23 cellular contexts compared by ENCODE assay signal in genomic region chr2:70019096-70019495, GRCh38.
"Had no signal": no experiment of that assay in that cellular context is flagged by ENCODE, and none has a peak within 500 bp of the region (broad histone marks: within the 10 kb centered on the region; RNA-seq: fewer than 3 reads in every experiment).

No MANE protein-coding gene starts in this region.

- DNase-seq: activated CD4-positive, alpha-beta T cell treated with anti-CD3 and anti-CD28 coated beads for 48 hours; activated CD4-positive, CD25-positive, alpha-beta regulatory T cell; activated CD8-positive, alpha-beta T cell treated with anti-CD3 and anti-CD28 coated beads, Interleukin-2, amount 10 ng/mL, durations not matched to agents 7 days and 5 days; activated gamma-delta T cell treated with Interleukin-2 at 50 U/mL for 16 hours; activated naive CD8-positive, alpha-beta T cell treated with anti-CD3 and anti-CD28 coated beads for 36 hours; activated T-cell treated with anti-CD3 and anti-CD28 coated beads, Interleukin-2, amount 50 U/mL, for 4 hours; amniotic stem cell; dorsolateral prefrontal cortex; endodermal cell; foreskin keratinocyte; left cardiac atrium; nephron progenitor cell; occipital lobe; posterior cingulate gyrus; stimulated activated naive CD8-positive, alpha-beta T cell treated with anti-CD3 and anti-CD28 coated beads, Interleukin-15, Interleukin-2, amounts not matched to agents 100 U/mL and 50 U/mL, for 24 hours; substantia nigra; tibial artery; uterus had no signal

- FAIRE-seq: islet of Langerhans had no signal

- H3K4me1 ChIP-seq: foreskin keratinocyte, tibial artery, uterus had no signal

- H3K9me3 ChIP-seq: tibial artery, uterus had no signal

- H3K27me3 Mint-ChIP-seq: activated naive CD8-positive, alpha-beta T cell treated with anti-CD3 and anti-CD28 coated beads for 36 hours had no signal

- H3K27ac ChIP-seq: cardiac muscle cell, dorsolateral prefrontal cortex, epithelial cell of prostate, foreskin keratinocyte, hepatocyte, tibial artery, uterus had no signal

- H3K9me3 Mint-ChIP-seq: activated T-cell treated with anti-CD3 and anti-CD28 coated beads, Interleukin-2, amount 50 U/mL, for 4 hours had no signal

- ATAC-seq: activated CD8-positive, alpha-beta T cell treated with anti-CD3 and anti-CD28 coated beads, Interleukin-2, amount 10 ng/mL, durations not matched to agents 7 days and 5 days; activated T-cell treated with anti-CD3 and anti-CD28 coated beads, Interleukin-2, amount 50 U/mL, for 4 hours; foreskin keratinocyte; left cardiac atrium; stimulated activated naive CD8-positive, alpha-beta T cell treated with anti-CD3 and anti-CD28 coated beads, Interleukin-15, Interleukin-2, amounts not matched to agents 100 U/mL and 50 U/mL, for 24 hours had no signal

- H3K27ac Mint-ChIP-seq: activated CD8-positive, alpha-beta T cell treated with anti-CD3 and anti-CD28 coated beads, Interleukin-2, amount 10 ng/mL, durations not matched to agents 7 days and 5 days; activated naive CD8-positive, alpha-beta T cell treated with anti-CD3 and anti-CD28 coated beads for 36 hours; endodermal cell; nephron progenitor cell had no signal

- H3K4me3 ChIP-seq: cardiac muscle cell, dorsolateral prefrontal cortex, hepatocyte, lung, tibial artery, uterus had no signal

- H3K27me3 ChIP-seq: cardiac muscle cell, dorsolateral prefrontal cortex, foreskin keratinocyte, hepatocyte, tibial artery, uterus had no signal

- H3K36me3 ChIP-seq: cardiac muscle cell, uterus had no signal

- H3K4me3 Mint-ChIP-seq: activated CD8-positive, alpha-beta T cell treated with anti-CD3 and anti-CD28 coated beads, Interleukin-2, amount 10 ng/mL, durations not matched to agents 7 days and 5 days; activated naive CD8-positive, alpha-beta T cell treated with anti-CD3 and anti-CD28 coated beads for 36 hours; activated T-cell treated with anti-CD3 and anti-CD28 coated beads, Interleukin-2, amount 50 U/mL, for 4 hours; endodermal cell; nephron progenitor cell had no signal
